8 cellular contexts compared by ENCODE assay signal in genomic region chr19:19366691-19367396, GRCh38. TPM values are rescaled to one million over a fixed set of nuclear protein-coding genes. Genes with fewer than 3 reads are reported as not detected.
DNase-seq lines count a peak whose midpoint lies in the region; ATAC-seq and TF ChIP-seq lines count a peak whose summit lies in the region.

No MANE protein-coding gene starts in this region.

- no peaks in the 10 kb centered on the region for H3K36me3 Mint-ChIP-seq in activated CD8-positive, alpha-beta memory T cell treated with anti-CD3 and anti-CD28 coated beads, Interleukin-2, amount 10 ng/mL, durations not matched to agents 7 days and 5 days
- H3K36me3 Mint-ChIP-seq in nephron (ENCODE audit: low read depth), result no peaks in the 10 kb centered on the region

- TF ChIP-seq CTCF in epithelial cell of proximal tubule (conservative IDR thresholded peaks at IDR 0.05; ENCODE audit: low read depth, low read length), result peak; percentile 95
- peak; percentile 82 to 90 (median 86) for TF ChIP-seq CTCF in nephron (IDR thresholded peaks at IDR 0.05; ENCODE audit: unreplicated experiment in 3 of 3)

- DNase-seq in AG08395 (ENCODE audit: low spot score), result peak; percentile 62
- DNase-seq in HK-2 (ENCODE audit: unreplicated experiment), result peak; percentile 75
- DNase-seq in NOMO-1 treated with dmso at 0.1 percent for 144 hours (lab: John Stamatoyannopoulos, UW; ENCODE audit: unreplicated experiment), result peak; percentile 66
- peak; percentile 86 for DNase-seq in activated CD8-positive, alpha-beta memory T cell treated with anti-CD3 and anti-CD28 coated beads, Interleukin-2, amount 10 ng/mL, durations not matched to agents 7 days and 5 days
- no peak for DNase-seq in epithelial cell of proximal tubule (ENCODE audit: low read depth)
- peak; percentile 78 for DNase-seq in stimulated activated naive CD8-positive, alpha-beta T cell treated with anti-CD3 and anti-CD28 coated beads, Interleukin-15, Interleukin-2, amounts not matched to agents 100 U/mL and 50 U/mL, for 24 hours

- H3K4me1 Mint-ChIP-seq in activated CD8-positive, alpha-beta memory T cell treated with anti-CD3 and anti-CD28 coated beads, Interleukin-2, amount 10 ng/mL, durations not matched to agents 7 days and 5 days, result peaks cover 25% of the 10 kb centered on the region
- H3K4me1 Mint-ChIP-seq in nephron, result peaks cover 5% of the 10 kb centered on the region

- H3K4me3 Mint-ChIP-seq in activated CD8-positive, alpha-beta memory T cell treated with anti-CD3 and anti-CD28 coated beads, Interleukin-2, amount 10 ng/mL, durations not matched to agents 7 days and 5 days, result peak overlapping the region; percentile 45
- H3K4me3 Mint-ChIP-seq in nephron, result no peak overlapping the region

- H3K4me3 ChIP-seq in epithelial cell of proximal tubule (ENCODE audit: low read depth, low read length), result no peak overlapping the region

- no peaks in the 10 kb centered on the region for H3K27me3 Mint-ChIP-seq in activated CD8-positive, alpha-beta memory T cell treated with anti-CD3 and anti-CD28 coated beads, Interleukin-2, amount 10 ng/mL, durations not matched to agents 7 days and 5 days
- no peaks in the 10 kb centered on the region for H3K27me3 Mint-ChIP-seq in nephron (ENCODE audit: low read depth)

- no peaks in the 10 kb centered on the region for H3K9me3 Mint-ChIP-seq in activated CD8-positive, alpha-beta memory T cell treated with anti-CD3 and anti-CD28 coated beads, Interleukin-2, amount 10 ng/mL, durations not matched to agents 7 days and 5 days (ENCODE audit: low read depth)
- no peaks in the 10 kb centered on the region for H3K9me3 Mint-ChIP-seq in nephron

- H3K27ac Mint-ChIP-seq in activated CD8-positive, alpha-beta memory T cell treated with anti-CD3 and anti-CD28 coated beads, Interleukin-2, amount 10 ng/mL, durations not matched to agents 7 days and 5 days, result peak overlapping the region; percentile 57
- H3K27ac Mint-ChIP-seq in nephron, result peak overlapping the region in 2 of 3 experiments; percentile 69 to 74

- CTCF ChIA-PET in activated CD8-positive, alpha-beta memory T cell treated with anti-CD3 and anti-CD28 coated beads, Interleukin-2, amount 10 ng/mL, durations not matched to agents 7 days and 5 days (lab: Charles Lee), result interaction anchor here (0.6 to 7.3 kb wide), 9 partner anchors 8 to 183 kb away, joined by 3 to 145 read pairs (median 4); partner anchors contain the start of genes GATAD2A and NR2C2AP

- ATAC-seq in GM18867 (IDR thresholded peaks at IDR 0.05; ENCODE audit: unreplicated experiment), result peak; percentile 71
- peak; percentile 90 for ATAC-seq in activated CD8-positive, alpha-beta memory T cell treated with anti-CD3 and anti-CD28 coated beads, Interleukin-2, amount 10 ng/mL, durations not matched to agents 7 days and 5 days
- ATAC-seq in stimulated activated naive CD8-positive, alpha-beta T cell treated with anti-CD3 and anti-CD28 coated beads, Interleukin-15, Interleukin-2, amounts not matched to agents 100 U/mL and 50 U/mL, for 24 hours, result peak; percentile 91

RNA-seq across cellular contexts. Expression of gene GATAD2A, which starts 38.6 kb away (rescaled TPM):
- total RNA-seq in activated CD8-positive, alpha-beta memory T cell treated with anti-CD3 and anti-CD28 coated beads, Interleukin-2, amount 10 ng/mL, durations not matched to agents 7 days and 5 days, result 100 to 1,000 TPM; 159 to 161 TPM
- total RNA-seq in epithelial cell of proximal tubule, result 86.2 and 118 TPM in 2 replicates

RNA-seq across cellular contexts. Expression of gene MAU2, which starts 46.2 kb away (rescaled TPM):
- total RNA-seq in activated CD8-positive, alpha-beta memory T cell treated with anti-CD3 and anti-CD28 coated beads, Interleukin-2, amount 10 ng/mL, durations not matched to agents 7 days and 5 days, result 10 to 100 TPM; 80.6 to 82.4 TPM
- total RNA-seq in epithelial cell of proximal tubule, result 14.7 and 22.0 TPM in 2 replicates

RNA-seq across cellular contexts. Expression of gene SUGP1, which starts 46.5 kb away (rescaled TPM):
- 10 to 100 TPM; 65.2 to 71.1 TPM for total RNA-seq in activated CD8-positive, alpha-beta memory T cell treated with anti-CD3 and anti-CD28 coated beads, Interleukin-2, amount 10 ng/mL, durations not matched to agents 7 days and 5 days
- 30.0 and 32.2 TPM in 2 replicates for total RNA-seq in epithelial cell of proximal tubule
